8 cellular contexts compared by ENCODE assay signal in genomic region chr11:43282607-43283440, GRCh38. TPM values are rescaled to one million over a fixed set of nuclear protein-coding genes. Genes with fewer than 3 reads are reported as not detected.
DNase-seq lines count a peak whose midpoint lies in the region; ATAC-seq and TF ChIP-seq lines count a peak whose summit lies in the region.

No MANE protein-coding gene starts in this region.

- H3K4me1 ChIP-seq in stomach, result peaks cover 0 to 5% (median 0%) of the 10 kb centered on the region in 4 donors

- no peak for TF ChIP-seq POLR2A in stomach (IDR thresholded peaks at IDR 0.05)

- H3K27ac ChIP-seq in stomach, result no peak overlapping the region

- peak; percentile 52 for ATAC-seq in GM21825 (IDR thresholded peaks at IDR 0.05; ENCODE audit: unreplicated experiment)

- CTCF ChIA-PET in GM10248 (lab: Yijun Ruan, JAX), result interaction anchor here (0.7 to 4.8 kb wide), 45 partner anchors 7 to 1877 kb away, joined by 3 to 33 read pairs (median 4); partner anchors contain the start of genes API5 and LRRC4C

- POLR2A ChIA-PET in GM10248 (lab: Yijun Ruan, JAX), result no interaction called here

- H3K36me3 ChIP-seq in MG63 (no peaks in the 10 kb centered on the region), stomach (no peaks in the 10 kb centered on the region)

- H3K27me3 ChIP-seq in MG63 (peaks cover 23% of the 10 kb centered on the region), stomach (peaks cover 0 to 41% (median 0%) of the 10 kb centered on the region in 3 donors)

- H3K4me3 ChIP-seq in MG63 (no peak overlapping the region), WI38 (ENCODE audit: low read depth, low read length) (no peak overlapping the region), stomach (no peak overlapping the region)

- intact Hi-C loops in stomach (cut with DNase I; ENCODE audit: low total_unique reads), result no loop called here

- H3K9me3 ChIP-seq in MG63 (no peaks in the 10 kb centered on the region), stomach (no peaks in the 10 kb centered on the region)

- TF ChIP-seq CTCF in GM10248 (IDR thresholded peaks at IDR 0.05; ENCODE audit: control extremely low read depth, extremely low read depth, low read depth, missing control alignments) (peak; percentile 95), WI38 (IDR thresholded peaks at IDR 0.05; ENCODE audit: low read depth, low read length) (peak; percentile 91), stomach (IDR thresholded peaks at IDR 0.05) (peak in 4 of 7 experiments; percentile 37 to 87 (median 72))

- DNase-seq in GM10248 (ENCODE audit: extremely low spot score) (peak; percentile 59), MG63 (peak; percentile 26), middle frontal gyrus (ENCODE audit: extremely low spot score, low spot score) (peak; percentile 7), stomach (no peak), OCI-M2 (lab: John Stamatoyannopoulos, UW; ENCODE audit: unreplicated experiment) (no peak)
- peak; percentile 4 for DNase-seq in effector CD4-positive, alpha-beta T cell

- no peak for TF ChIP-seq EP300 in stomach (IDR thresholded peaks at IDR 0.05)

- WGBS in stomach, 5 donors, result 18 to 26% (median 22%) methylated on average over 19 of the region's 19 CpGs

RNA-seq across cellular contexts. Expression of gene API5, which starts 29.0 kb away (rescaled TPM):
- total RNA-seq in MG63 (2014; rRNA removed; shearing (Covaris generic); ENCODE audit: low replicate concordance), result 19.6 and 22.2 TPM in 2 replicates
- 100 to 1,000 TPM in 2 of 5 donors, 10 to 100 TPM in 3; 30.3 to 138 (median 60.3) TPM for total RNA-seq in stomach
- 10 to 100 TPM; 28.3 to 39.6 (median 33.6) TPM for polyA plus RNA-seq in stomach

Comparison
In these comparisons a context has a peak if more than half of its experiments do, and no peak if none do; other contexts are left out.
1. DNase-seq: peak in GM10248 (single experiment), MG63 (single experiment), effector CD4-positive, alpha-beta T cell (single experiment) and middle frontal gyrus (single experiment); none in stomach (single experiment) and OCI-M2 (single experiment).
2. Peak in every context shown above with its lines, with median percentiles within 50 percentile points of each other: CTCF ChIP-seq.